9 cellular contexts compared by ENCODE assay signal in the genomic region with DNA sequence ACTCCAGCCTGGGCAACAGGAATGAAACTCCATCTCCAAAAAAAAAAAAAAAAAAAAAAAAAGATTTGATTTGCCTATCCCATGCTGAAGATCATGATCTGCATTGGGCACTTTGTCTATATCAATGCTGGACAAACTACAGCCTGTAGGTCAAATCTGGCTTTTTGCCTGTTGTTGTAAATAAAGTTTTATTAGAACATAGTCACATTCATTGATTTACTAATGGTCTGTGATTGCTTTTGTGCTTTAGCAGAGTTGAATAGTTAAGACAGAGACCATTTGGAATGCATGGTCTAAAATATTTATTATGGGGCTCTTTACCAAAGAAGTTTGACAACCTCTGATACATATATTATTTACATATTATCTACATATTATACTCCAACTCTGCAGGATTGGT. TPM values are rescaled to one million over a fixed set of nuclear protein-coding genes. Genes with fewer than 3 reads are reported as not detected.
"Had no signal": no experiment of that assay in that cellular context is flagged by ENCODE, and none has a peak within 500 bp of the region (broad histone marks: within the 10 kb centered on the region; RNA-seq: fewer than 3 reads in every experiment).

No MANE protein-coding gene starts in this region.

- DNase-seq: IMR-90, KBM-7, KG1 had no signal

- H3K9ac ChIP-seq: KMS-11 had no signal

- FAIRE-seq: HTR-8/SVneo had no signal

- H3K4me2 ChIP-seq: KMS-11 had no signal

- H3K27ac ChIP-seq: HL-60, KMS-11 had no signal

RNA-seq across cellular contexts. Expression of gene PBOV1, which starts 14.0 kb away (rescaled TPM):
- total RNA-seq: HT-29, HT1080, IMR-90 had no signal
- polyA plus RNA-seq: IgD-negative memory B cell, IMR-90 had no signal

RNA-seq across cellular contexts. Expression of gene ARFGEF3, which starts 42.6 kb away (rescaled TPM):
- polyA plus RNA-seq: IgD-negative memory B cell had no signal
